ENCODE assay signal across 22 cellular contexts in genomic region chr4:11455201-11455835, GRCh38. TPM values are rescaled to one million over a fixed set of nuclear protein-coding genes. Genes with fewer than 3 reads are reported as not detected.
A peak's percentile ranks its signal among the peaks of the same experiment; 100 is the strongest.
DNase-seq lines count a peak whose midpoint lies in the region; FAIRE-seq and TF ChIP-seq lines count a peak whose summit lies in the region.
"Had no signal": no experiment of that assay in that cellular context is flagged by ENCODE, and none has a peak within 500 bp of the region (broad histone marks: within the 10 kb centered on the region; RNA-seq: fewer than 3 reads in every experiment).

No MANE protein-coding gene starts in this region.

- no peak for FAIRE-seq in small intestine (lab: Jason Lieb, UNC)
- FAIRE-seq: HepG2 had no signal

- H3K4me3 ChIP-seq in small intestine (ENCODE audit: low read depth in 1 of 2, low read length in 2 of 2) (no peak overlapping the region), left ventricle myocardium inferior (no peak overlapping the region), vagina (no peak overlapping the region)
- H3K4me3 ChIP-seq: dorsolateral prefrontal cortex, heart left ventricle, neural progenitor cell, prostate gland had no signal

- TF ChIP-seq POLR2A in vagina (IDR thresholded peaks at IDR 0.05), result no peak

- H3K27ac ChIP-seq in small intestine (ENCODE audit: low read depth in 1 of 2, low read length in 1 of 2), result peak overlapping the region; percentile 8 to 83
- H3K27ac ChIP-seq in left ventricle myocardium inferior (replicated peaks), result no peak overlapping the region
- H3K27ac ChIP-seq in vagina, result no peak overlapping the region
- H3K27ac ChIP-seq: dorsolateral prefrontal cortex, heart left ventricle, neural progenitor cell, prostate gland had no signal

- H3K27me3 ChIP-seq in small intestine (ENCODE audit: control insufficient read depth in 2 of 2, insufficient read depth in 2 of 2, low read length in 2 of 2), result no peaks in the 10 kb centered on the region
- H3K27me3 ChIP-seq in left ventricle myocardium inferior (ENCODE audit: low read depth), result peaks cover 3% of the 10 kb centered on the region
- H3K27me3 ChIP-seq in vagina, result no peaks in the 10 kb centered on the region
- H3K27me3 ChIP-seq: heart left ventricle, neural progenitor cell had no signal

- intact Hi-C loops in left ventricle myocardium inferior (cut with micrococcal nuclease), result no loop called here
- intact Hi-C loops in vagina (cut with DNase I), result no loop called here

- DNase-seq in HT-29 (ENCODE audit: low spot score), result peak; percentile 69
- DNase-seq in NCI-H2107 (lab: John Stamatoyannopoulos, UW), result peak; percentile 28
- peak; percentile 29 for DNase-seq in NCI-H774 (lab: John Stamatoyannopoulos, UW)
- peak; percentile 45 for DNase-seq in small intestine
- no peak for DNase-seq in T1000 (lab: John Stamatoyannopoulos, UW)
- no peak for DNase-seq in left ventricle myocardium inferior
- DNase-seq in vagina (ENCODE audit: extremely low spot score in 2 of 2), result no peak
- DNase-seq: activated B cell treated with CpG ODN at 0.5 μM for 24 hours; activated CD4-positive, alpha-beta memory T cell treated with anti-CD3 and anti-CD28 coated beads, Interleukin-2, amount 10 ng/mL, durations not matched to agents 7 days and 5 days; activated naive CD4-positive, alpha-beta T cell; caudate nucleus; CD4-positive, alpha-beta memory T cell; DMS79 treated with DMSO at 0.1 percent for 48 hours; dorsolateral prefrontal cortex; H9; heart left ventricle; NCI-H1930; stimulated activated CD4-positive, alpha-beta T cell treated with anti-CD3 and anti-CD28 coated beads, Interleukin-1b, Interleukin-23, amount 100 ng/mL, for 48 hours; stimulated activated naive CD4-positive, alpha-beta T cell had no signal

- H3K4me1 ChIP-seq in small intestine (ENCODE audit: control insufficient read depth in 2 of 2, insufficient read depth in 1 of 2, low read depth in 1 of 2, low read length in 1 of 2), result no peaks in the 10 kb centered on the region
- no peaks in the 10 kb centered on the region for H3K4me1 ChIP-seq in left ventricle myocardium inferior
- no peaks in the 10 kb centered on the region for H3K4me1 ChIP-seq in vagina
- H3K4me1 ChIP-seq: neural progenitor cell, prostate gland had no signal

- no peaks in the 10 kb centered on the region for H3K36me3 ChIP-seq in small intestine (ENCODE audit: control insufficient read depth in 2 of 2, insufficient read depth in 2 of 2, low read length in 2 of 2)
- H3K36me3 ChIP-seq in left ventricle myocardium inferior, result no peaks in the 10 kb centered on the region
- no peaks in the 10 kb centered on the region for H3K36me3 ChIP-seq in vagina
- H3K36me3 ChIP-seq: heart left ventricle, neural progenitor cell, prostate gland had no signal

- WGBS in small intestine, 3 donors, result 13 to 37% (median 25%) methylated on average over 5 of the region's 5 CpGs

- TF ChIP-seq CTCF in left ventricle myocardium inferior (IDR thresholded peaks at IDR 0.05; ENCODE audit: borderline replicate concordance), result no peak
- no peak for TF ChIP-seq CTCF in vagina (IDR thresholded peaks at IDR 0.05)

- H3K9me3 ChIP-seq in small intestine (ENCODE audit: control insufficient read depth, low read depth) (no peaks in the 10 kb centered on the region), left ventricle myocardium inferior (replicated peaks) (peaks cover 12% of the 10 kb centered on the region), vagina (no peaks in the 10 kb centered on the region)
- H3K9me3 ChIP-seq: prostate gland had no signal

RNA-seq across cellular contexts. Expression of gene HS3ST1, which starts 26.6 kb away (rescaled TPM):
- 53.5 and 64.6 TPM in 2 replicates for total RNA-seq in HT-29 (2014; rRNA removed; shearing (Covaris generic))
- polyA plus RNA-seq in small intestine, result 1 to 10 TPM; 1.1 to 5.1 (median 1.1) TPM
- total RNA-seq in left ventricle myocardium inferior, result 2.4 TPM
- total RNA-seq in vagina, result 8.1 TPM
- total RNA-seq: activated CD4-positive, alpha-beta memory T cell treated with anti-CD3 and anti-CD28 coated beads, Interleukin-2, amount 10 ng/mL, durations not matched to agents 7 days and 5 days; HepG2 had no signal
- polyA plus RNA-seq: CD4-positive, alpha-beta memory T cell; HepG2 had no signal

Comparison
In these comparisons a context has a peak if more than half of its experiments do, and no peak if none do; other contexts are left out.
1. DNase-seq: peak in HT-29 (single experiment), NCI-H2107 (single experiment), NCI-H774 (single experiment) and small intestine (single experiment); none in T1000 (single experiment), left ventricle myocardium inferior (single experiment) and vagina (0 of 2).
2. H3K27ac ChIP-seq: peak in small intestine (2 of 2); none in left ventricle myocardium inferior (single experiment) and vagina (single experiment).